21 cellular contexts compared by ENCODE assay signal in genomic region chr14:68043752-68044151, GRCh38.
DNase-seq lines count a peak whose midpoint lies in the region; ATAC-seq, FAIRE-seq and TF ChIP-seq lines count a peak whose summit lies in the region.
"Had no signal": no experiment of that assay in that cellular context is flagged by ENCODE, and none has a peak within 500 bp of the region (broad histone marks: within the 10 kb centered on the region; RNA-seq: fewer than 3 reads in every experiment).

No MANE protein-coding gene starts in this region.

- no peak for TF ChIP-seq EP300 in SK-N-SH (IDR thresholded peaks at IDR 0.05; ENCODE audit: borderline replicate concordance in 1 of 2, low read depth in 1 of 2, low read length in 1 of 2)

- H3K27me3 ChIP-seq in ectodermal cell (ENCODE audit: control insufficient read depth, insufficient read depth, low read length, poor library complexity, severe bottlenecking) (no peaks in the 10 kb centered on the region), SK-N-SH (ENCODE audit: insufficient read depth) (no peaks in the 10 kb centered on the region)
- H3K27me3 ChIP-seq: body of pancreas had no signal

- H3K36me3 Mint-ChIP-seq in mesothelial cell of epicardium = peaks cover 4% of the 10 kb centered on the region
- H3K36me3 Mint-ChIP-seq in stimulated activated memory B cell treated with anti-CD40 and anti-IgM and Interleukin-4, amounts not matched to agents 10 μg/mL and 1 μg/mL and 100 μg/mL, for 72 hours = peaks cover 6% of the 10 kb centered on the region

- H3K4me1 Mint-ChIP-seq in mesothelial cell of epicardium = peaks cover 47% of the 10 kb centered on the region
- H3K4me1 Mint-ChIP-seq in stimulated activated memory B cell treated with anti-CD40 and anti-IgM and Interleukin-4, amounts not matched to agents 10 μg/mL and 1 μg/mL and 100 μg/mL, for 72 hours = peaks cover 12% of the 10 kb centered on the region
- H3K4me1 Mint-ChIP-seq: activated naive CD8-positive, alpha-beta T cell treated with anti-CD3 and anti-CD28 coated beads for 36 hours; activated T-helper 17 cell treated with anti-CD3 and anti-CD28 coated beads, Interleukin-2, amount 50 U/mL, for 72 hours had no signal

- peaks cover 5% of the 10 kb centered on the region for H3F3A ChIP-seq in SK-N-SH (replicated peaks; ENCODE audit: insufficient read depth)

- H2AFZ ChIP-seq in SK-N-SH (ENCODE audit: low read depth) = no peak overlapping the region

- TF ChIP-seq RAD21 in SK-N-SH (IDR thresholded peaks at IDR 0.05; ENCODE audit: low read length) = no peak

- no peak for TF ChIP-seq POLR2A in GM12891 (IDR thresholded peaks at IDR 0.05; ENCODE audit: low read depth, low read length)

- no peaks in the 10 kb centered on the region for H3K9me2 ChIP-seq in SK-N-SH

- H3K4me3 ChIP-seq in ectodermal cell (ENCODE audit: insufficient read depth, low read depth, low read length) (no peak overlapping the region), SK-N-SH (ENCODE audit: low read depth in 2 of 2, low read length in 1 of 2) (no peak overlapping the region)
- H3K4me3 ChIP-seq: body of pancreas, lower lobe of right lung had no signal

- H3K4me3 Mint-ChIP-seq in mesothelial cell of epicardium = no peak overlapping the region
- H3K4me3 Mint-ChIP-seq in stimulated activated memory B cell treated with anti-CD40 and anti-IgM and Interleukin-4, amounts not matched to agents 10 μg/mL and 1 μg/mL and 100 μg/mL, for 72 hours = no peak overlapping the region
- H3K4me3 Mint-ChIP-seq: activated naive CD8-positive, alpha-beta T cell treated with anti-CD3 and anti-CD28 coated beads for 36 hours; activated T-helper 17 cell treated with anti-CD3 and anti-CD28 coated beads, Interleukin-2, amount 50 U/mL, for 72 hours had no signal

- TF ChIP-seq CTCF in mesothelial cell of epicardium (IDR thresholded peaks at IDR 0.05; ENCODE audit: unreplicated experiment) (no peak), SK-N-SH (IDR thresholded peaks at IDR 0.05) (no peak)

- no peaks in the 10 kb centered on the region for H3K9me3 Mint-ChIP-seq in mesothelial cell of epicardium
- no peaks in the 10 kb centered on the region for H3K9me3 Mint-ChIP-seq in stimulated activated memory B cell treated with anti-CD40 and anti-IgM and Interleukin-4, amounts not matched to agents 10 μg/mL and 1 μg/mL and 100 μg/mL, for 72 hours
- H3K9me3 Mint-ChIP-seq: activated T-helper 17 cell treated with anti-CD3 and anti-CD28 coated beads, Interleukin-2, amount 50 U/mL, for 72 hours had no signal

- H3K4me1 ChIP-seq in ectodermal cell (ENCODE audit: control insufficient read depth, insufficient read depth, low read length) (peaks cover 41% of the 10 kb centered on the region), SK-N-SH (ENCODE audit: control insufficient read depth in 1 of 2, insufficient read depth in 2 of 2, low read depth in 1 of 2, low read length in 1 of 2) (peaks cover 0 to 3% of the 10 kb centered on the region in 2 experiments; a peak in 1 of 4 replicates)
- H3K4me1 ChIP-seq: body of pancreas had no signal

- ATAC-seq in stimulated activated memory B cell treated with anti-CD40 and anti-IgM and Interleukin-4, amounts not matched to agents 10 μg/mL and 1 μg/mL and 100 μg/mL, for 72 hours = peak; percentile 72
- no peak for ATAC-seq in HG03571 (IDR thresholded peaks at IDR 0.05; ENCODE audit: unreplicated experiment)
- no peak for ATAC-seq in GM19467 (IDR thresholded peaks at IDR 0.05; ENCODE audit: unreplicated experiment)
- ATAC-seq: activated T-helper 17 cell treated with anti-CD3 and anti-CD28 coated beads, Interleukin-2, amount 50 U/mL, for 72 hours; body of pancreas; lower lobe of right lung; Right ventricle myocardium inferior; stimulated activated naive CD8-positive, alpha-beta T cell treated with anti-CD3 and anti-CD28 coated beads, Interleukin-15, Interleukin-2, amounts not matched to agents 100 U/mL and 50 U/mL, for 24 hours had no signal

- no peak overlapping the region for H3K9ac ChIP-seq in SK-N-SH

- H4K20me1 ChIP-seq in SK-N-SH (ENCODE audit: insufficient read depth) = no peaks in the 10 kb centered on the region

- DNase-seq in GM12891 (ENCODE audit: insufficient read length, low spot score) (no peak), mesothelial cell of epicardium (ENCODE audit: low spot score in 2 of 2, unreplicated experiment in 2 of 2) (no peak), SK-N-SH (no peak)
- no peak for DNase-seq in activated CD8-positive, alpha-beta memory T cell treated with anti-CD3 and anti-CD28 coated beads, Interleukin-2, amount 50 U/mL, for 4 hours
- DNase-seq: activated CD4-positive, alpha-beta T cell treated with anti-CD3 and anti-CD28 coated beads for 1 hour; activated naive CD8-positive, alpha-beta T cell treated with anti-CD3 and anti-CD28 coated beads for 36 hours; body of pancreas; lower lobe of right lung; NCI-H1436; NCI-H2171; NCI-H748 treated with DMSO at 0.1 percent for 48 hours; posterior cingulate gyrus; stimulated activated CD4-positive, alpha-beta T cell treated with anti-CD3 and anti-CD28 coated beads, Interleukin-1b, Interleukin-23, amount 100 ng/mL, for 48 hours; stimulated activated naive CD8-positive, alpha-beta T cell treated with anti-CD3 and anti-CD28 coated beads, Interleukin-15, Interleukin-2, amounts not matched to agents 100 U/mL and 50 U/mL, for 24 hours had no signal

- H3K27ac ChIP-seq in ectodermal cell (ENCODE audit: insufficient read depth, low read depth, low read length, poor library complexity, severe bottlenecking) (peak overlapping the region; percentile 2), SK-N-SH (ENCODE audit: low read depth in 2 of 2, low read length in 1 of 2) (no peak overlapping the region)
- H3K27ac ChIP-seq: body of pancreas, lower lobe of right lung had no signal

- H3K27me3 Mint-ChIP-seq in mesothelial cell of epicardium (ENCODE audit: low read depth) = no peaks in the 10 kb centered on the region
- no peaks in the 10 kb centered on the region for H3K27me3 Mint-ChIP-seq in stimulated activated memory B cell treated with anti-CD40 and anti-IgM and Interleukin-4, amounts not matched to agents 10 μg/mL and 1 μg/mL and 100 μg/mL, for 72 hours
- H3K27me3 Mint-ChIP-seq: activated naive CD8-positive, alpha-beta T cell treated with anti-CD3 and anti-CD28 coated beads for 36 hours; activated T-helper 17 cell treated with anti-CD3 and anti-CD28 coated beads, Interleukin-2, amount 50 U/mL, for 72 hours had no signal

- H3K9me3 ChIP-seq in ectodermal cell (ENCODE audit: control insufficient read depth, low read length) (no peaks in the 10 kb centered on the region), SK-N-SH (no peaks in the 10 kb centered on the region)
- H3K9me3 ChIP-seq: body of pancreas, lower lobe of right lung had no signal

- peak overlapping the region; percentile 60 for H3K27ac Mint-ChIP-seq in mesothelial cell of epicardium
- peak overlapping the region; percentile 40 for H3K27ac Mint-ChIP-seq in stimulated activated memory B cell treated with anti-CD40 and anti-IgM and Interleukin-4, amounts not matched to agents 10 μg/mL and 1 μg/mL and 100 μg/mL, for 72 hours
- H3K27ac Mint-ChIP-seq: activated naive CD8-positive, alpha-beta T cell treated with anti-CD3 and anti-CD28 coated beads for 36 hours; activated T-helper 17 cell treated with anti-CD3 and anti-CD28 coated beads, Interleukin-2, amount 50 U/mL, for 72 hours had no signal

- POLR2A ChIA-PET in SK-N-SH (lab: Yijun Ruan, JAX) = no interaction called here

- H3K4me2 ChIP-seq in SK-N-SH = no peak overlapping the region

- CTCF ChIA-PET in SK-N-SH (lab: Yijun Ruan, JAX) = no interaction called here

- peak; percentile 33 for FAIRE-seq in GM12891 (lab: Jason Lieb, UNC)
- FAIRE-seq: colon had no signal

- no peaks in the 10 kb centered on the region for H3K79me2 ChIP-seq in SK-N-SH (ENCODE audit: insufficient read depth)

- H3K36me3 ChIP-seq in ectodermal cell (ENCODE audit: control insufficient read depth, insufficient read depth, low read length) (no peaks in the 10 kb centered on the region), SK-N-SH (replicated peaks in 1 of 2; ENCODE audit: control insufficient read depth in 1 of 2, insufficient read depth in 2 of 2, low read length in 1 of 2) (no peaks in the 10 kb centered on the region)
- H3K36me3 ChIP-seq: lower lobe of right lung had no signal

TF ChIP-seq in GM12891, 5 proteins besides CTCF, POLR2A, EP300 and RAD21:
- TF ChIP-seq POLR2AphosphoS5 (IDR thresholded peaks at IDR 0.05; ENCODE audit: low read depth, low read length) (no peak), SPI1 (IDR thresholded peaks at IDR 0.05; ENCODE audit: low read depth, low read length) (peak; percentile 44), PAX5 (IDR thresholded peaks at IDR 0.05; ENCODE audit: insufficient read depth, low read length, severe bottlenecking) (no peak), POU2F2 (IDR thresholded peaks at IDR 0.05; ENCODE audit: low read depth, low read length) (no peak), TAF1 (IDR thresholded peaks at IDR 0.05; ENCODE audit: low read depth, low read length) (no peak)

TF ChIP-seq in SK-N-SH, 30 proteins besides CTCF, POLR2A, EP300 and RAD21 (continues in another document):
- no peak for TF ChIP-seq YY1 (IDR thresholded peaks at IDR 0.05; ENCODE audit: low read depth)
- no peak for TF ChIP-seq IRF3 (IDR thresholded peaks at IDR 0.05; ENCODE audit: low read depth, low read length)
- TF ChIP-seq NRF1 (IDR thresholded peaks at IDR 0.05; ENCODE audit: low read depth, low read length) = no peak
- no peak for TF ChIP-seq TEAD4 (IDR thresholded peaks at IDR 0.05; ENCODE audit: borderline replicate concordance, insufficient read depth)
- no peak for TF ChIP-seq GATA2 (CRISPR knock-in tag; IDR thresholded peaks at IDR 0.05)
- no peak for TF ChIP-seq EZH2phosphoT487 (IDR thresholded peaks at IDR 0.05; ENCODE audit: borderline replicate concordance, low read depth)
